8 cellular contexts compared by ENCODE assay signal in the genomic region with DNA sequence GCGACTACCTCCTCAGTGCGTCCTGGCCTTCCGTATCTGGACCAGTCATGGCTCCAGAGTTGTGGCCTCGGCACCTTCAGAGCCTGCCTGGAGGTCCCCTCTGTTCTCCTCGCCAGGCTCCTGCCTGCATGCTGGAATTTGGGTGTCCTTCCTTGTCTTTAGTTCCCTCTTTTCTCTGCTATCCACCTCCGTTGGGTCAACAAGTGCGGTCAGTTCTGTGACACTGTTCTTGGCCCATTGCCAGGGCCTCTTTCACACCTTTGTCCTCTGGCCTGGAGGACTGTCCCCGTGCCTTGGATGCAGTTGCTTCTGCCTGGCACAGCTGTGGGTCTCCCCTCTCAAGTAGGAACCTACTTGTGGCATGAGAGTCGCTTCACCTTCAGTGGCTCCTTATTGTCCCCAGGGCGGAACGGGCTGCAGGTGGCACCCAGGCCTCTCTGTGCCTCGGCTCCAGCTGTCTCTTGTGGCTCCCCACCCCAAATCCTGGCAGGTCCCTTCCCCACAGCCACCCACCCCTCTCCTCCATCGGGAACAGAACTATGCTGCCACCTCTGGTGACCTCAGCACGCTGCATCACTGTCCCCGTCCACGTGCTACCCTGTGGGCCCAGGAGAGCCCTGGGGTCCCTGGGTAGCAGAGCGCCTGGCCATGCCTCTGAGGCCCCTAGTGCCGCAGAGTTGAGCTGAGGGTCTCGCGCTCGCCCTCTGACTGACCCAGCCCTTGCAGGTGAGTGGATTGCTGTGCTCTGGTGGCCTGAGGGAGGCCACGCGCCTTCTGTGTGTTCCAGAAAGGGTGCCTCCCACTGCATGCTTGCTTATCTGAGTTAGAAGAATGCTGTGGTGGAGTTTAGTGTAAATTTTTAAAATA. TPM values are rescaled to one million over a fixed set of nuclear protein-coding genes. Genes with fewer than 3 reads are reported as not detected.
DNase-seq lines count a peak whose midpoint lies in the region; ATAC-seq and TF ChIP-seq lines count a peak whose summit lies in the region.

No MANE protein-coding gene starts in this region.

- H2AK5ac ChIP-seq in mesenchymal stem cell (ENCODE audit: low read length, severe bottlenecking): no peak overlapping the region

- H4K91ac ChIP-seq in mesenchymal stem cell (ENCODE audit: low read length): no peak overlapping the region

- H2BK120ac ChIP-seq in mesenchymal stem cell (ENCODE audit: low read depth, low read length): no peak overlapping the region

- POLR2A ChIA-PET in CD4-positive, alpha-beta T cell (lab: Charles Lee): no interaction called here
- POLR2A ChIA-PET in HCT116 (lab: Charles Lee): no interaction called here
- POLR2A ChIA-PET in activated naive CD8-positive, alpha-beta T cell treated with anti-CD3 and anti-CD28 coated beads, Interleukin-2, amount 10 ng/mL, durations not matched to agents 7 days and 5 days (lab: Charles Lee): no interaction called here

- TF ChIP-seq POLR2A in HCT116 (IDR thresholded peaks at IDR 0.05; ENCODE audit: borderline replicate concordance, extremely low read depth, insufficient read depth, insufficient read length) (no peak), lower leg skin (IDR thresholded peaks at IDR 0.05) (no peak)

- H3K27ac Mint-ChIP-seq in CD4-positive, alpha-beta T cell: peak overlapping the region; percentile 14
- H3K27ac Mint-ChIP-seq in activated naive CD8-positive, alpha-beta T cell treated with anti-CD3 and anti-CD28 coated beads, Interleukin-2, amount 10 ng/mL, durations not matched to agents 7 days and 5 days: peak overlapping the region; percentile 17
- H3K27ac Mint-ChIP-seq in activated T-helper 1 cell treated with anti-CD3 and anti-CD28 coated beads, Interleukin-12 subunit alpha, Interleukin-12 subunit beta, Interleukin-2, Interleukin-4 antibody, amounts not matched to agents 30 ng/mL and 10 ng/mL and 1 ng/mL, durations not matched to agents 14 hours and 24 hours and 36 hours: no peak overlapping the region

- H3K9me3 ChIP-seq in CD4-positive, alpha-beta T cell (ENCODE audit: control insufficient read depth, low read length): no peaks in the 10 kb centered on the region
- no peaks in the 10 kb centered on the region for H3K9me3 ChIP-seq in HCT116 (ENCODE audit: control insufficient read depth in 1 of 2, insufficient read depth in 1 of 2, low read depth in 1 of 2, low read length in 2 of 2)
- H3K9me3 ChIP-seq in mesenchymal stem cell (ENCODE audit: control insufficient read depth, low read length): no peaks in the 10 kb centered on the region

- no peaks in the 10 kb centered on the region for H3K9me2 ChIP-seq in HCT116 (ENCODE audit: insufficient read depth)

- peaks cover 39% of the 10 kb centered on the region for H3K4me1 Mint-ChIP-seq in CD4-positive, alpha-beta T cell (ENCODE audit: low read depth)
- peaks cover 40% of the 10 kb centered on the region for H3K4me1 Mint-ChIP-seq in activated naive CD8-positive, alpha-beta T cell treated with anti-CD3 and anti-CD28 coated beads, Interleukin-2, amount 10 ng/mL, durations not matched to agents 7 days and 5 days
- peaks cover 46% of the 10 kb centered on the region for H3K4me1 Mint-ChIP-seq in activated T-helper 1 cell treated with anti-CD3 and anti-CD28 coated beads, Interleukin-12 subunit alpha, Interleukin-12 subunit beta, Interleukin-2, Interleukin-4 antibody, amounts not matched to agents 30 ng/mL and 10 ng/mL and 1 ng/mL, durations not matched to agents 14 hours and 24 hours and 36 hours (ENCODE audit: low read depth)

- H4K8ac ChIP-seq in mesenchymal stem cell (ENCODE audit: low read length): no peak overlapping the region

- H2BK5ac ChIP-seq in mesenchymal stem cell (ENCODE audit: low read depth, low read length, poor library complexity, severe bottlenecking): no peak overlapping the region

- H3K4me2 ChIP-seq in HCT116 (ENCODE audit: low read length) (no peak overlapping the region; the same call in 1 of the 2 replicates), mesenchymal stem cell (ENCODE audit: low read length, poor library complexity, severe bottlenecking) (no peak overlapping the region)

- peaks cover 11% of the 10 kb centered on the region; the same call in 1 of the 2 replicates for H4K20me1 ChIP-seq in HCT116 (ENCODE audit: insufficient read depth)

- H3K79me2 ChIP-seq in HCT116 (ENCODE audit: insufficient read depth, low read length): peaks cover 95% of the 10 kb centered on the region

- DNase-seq in CD4-positive, alpha-beta T cell: no peak
- no peak for DNase-seq in HCT116 (ENCODE audit: low read depth, low spot score)
- no peak for DNase-seq in activated naive CD8-positive, alpha-beta T cell treated with anti-CD3 and anti-CD28 coated beads, Interleukin-2, amount 10 ng/mL, durations not matched to agents 7 days and 5 days
- peak; percentile 18 for DNase-seq in mesenchymal stem cell
- DNase-seq in activated T-helper 1 cell treated with anti-CD3 and anti-CD28 coated beads, Interleukin-12 subunit alpha, Interleukin-12 subunit beta, Interleukin-2, Interleukin-4 antibody, amounts not matched to agents 30 ng/mL and 10 ng/mL and 1 ng/mL, durations not matched to agents 14 hours and 24 hours and 36 hours (ENCODE audit: low spot score): no peak
- DNase-seq in lower leg skin (ENCODE audit: low spot score in 2 of 2): no peak
- no peak for DNase-seq in globus pallidus (ENCODE audit: low spot score)

- peak overlapping the region; percentile 11 for H3K4me3 Mint-ChIP-seq in CD4-positive, alpha-beta T cell
- no peak overlapping the region for H3K4me3 Mint-ChIP-seq in activated naive CD8-positive, alpha-beta T cell treated with anti-CD3 and anti-CD28 coated beads, Interleukin-2, amount 10 ng/mL, durations not matched to agents 7 days and 5 days
- no peak overlapping the region for H3K4me3 Mint-ChIP-seq in activated T-helper 1 cell treated with anti-CD3 and anti-CD28 coated beads, Interleukin-12 subunit alpha, Interleukin-12 subunit beta, Interleukin-2, Interleukin-4 antibody, amounts not matched to agents 30 ng/mL and 10 ng/mL and 1 ng/mL, durations not matched to agents 14 hours and 24 hours and 36 hours

- H3K18ac ChIP-seq in mesenchymal stem cell (ENCODE audit: low read depth in 1 of 2, low read length in 2 of 2): no peak overlapping the region

- H2AFZ ChIP-seq in HCT116 (ENCODE audit: low read depth, low read length, poor library complexity, severe bottlenecking) (no peak overlapping the region), mesenchymal stem cell (ENCODE audit: low read depth, low read length) (no peak overlapping the region)

- H3K79me1 ChIP-seq in mesenchymal stem cell (replicated peaks; ENCODE audit: low read length, poor library complexity, severe bottlenecking): peaks cover 25% of the 10 kb centered on the region

- no peaks in the 10 kb centered on the region for H3K9me3 Mint-ChIP-seq in CD4-positive, alpha-beta T cell
- H3K9me3 Mint-ChIP-seq in activated naive CD8-positive, alpha-beta T cell treated with anti-CD3 and anti-CD28 coated beads, Interleukin-2, amount 10 ng/mL, durations not matched to agents 7 days and 5 days: no peaks in the 10 kb centered on the region
- H3K9me3 Mint-ChIP-seq in activated T-helper 1 cell treated with anti-CD3 and anti-CD28 coated beads, Interleukin-12 subunit alpha, Interleukin-12 subunit beta, Interleukin-2, Interleukin-4 antibody, amounts not matched to agents 30 ng/mL and 10 ng/mL and 1 ng/mL, durations not matched to agents 14 hours and 24 hours and 36 hours: no peaks in the 10 kb centered on the region

- no peak for TF ChIP-seq RAD21 in HCT116 (IDR thresholded peaks at IDR 0.05; ENCODE audit: low read depth)

- no TSS peak for BruUV-seq in HCT116 (replicated peaks; lab: Mats Ljungman, UMichigan)

- CTCF ChIA-PET in CD4-positive, alpha-beta T cell (lab: Charles Lee): interaction anchor here (0.6 kb wide), 1 partner anchor 45 kb away, joined by 3 read pairs; no protein-coding TSS in a partner anchor
- CTCF ChIA-PET in HCT116 (lab: Charles Lee): no interaction called here

- intact Hi-C loops in CD4-positive, alpha-beta T cell (cut with DNase I, micrococcal nuclease): no loop called here
- intact Hi-C loops in HCT116 (cut with micrococcal nuclease) (loop anchor here (10.0 kb wide), 1 partner anchor 100 kb away; no protein-coding TSS in a partner anchor), lower leg skin (cut with DNase I; ENCODE audit: low total_unique reads) (no loop called here)
- intact Hi-C loops in activated T-helper 1 cell treated with anti-CD3 and anti-CD28 coated beads, Interleukin-12 subunit alpha, Interleukin-12 subunit beta, Interleukin-2, Interleukin-4 antibody, amounts not matched to agents 30 ng/mL and 10 ng/mL and 1 ng/mL, durations not matched to agents 14 hours and 24 hours and 36 hours (cut with micrococcal nuclease): no loop called here

- no peak overlapping the region for H2BK12ac ChIP-seq in mesenchymal stem cell (ENCODE audit: low read length in 2 of 2)

- H3K36me3 ChIP-seq in HCT116 (ENCODE audit: control insufficient read depth in 1 of 2, insufficient read depth in 2 of 2, low read length in 2 of 2) (peaks cover 42 to 54% of the 10 kb centered on the region in 2 experiments), mesenchymal stem cell (ENCODE audit: control insufficient read depth in 1 of 2, insufficient read depth in 2 of 2, low read depth in 1 of 2, low read length in 2 of 2) (peaks cover 46 to 54% of the 10 kb centered on the region in 2 experiments)

- RAD21 ChIA-PET in HCT116 (lab: Charles Lee; ENCODE audit: low non-redundant PET in 1 of 2, low total read pairs in 2 of 2, uncharacterized antibody in 2 of 2, unreplicated experiment in 2 of 2): no interaction called here

- 80% methylated on average over 23 of the region's 23 CpGs for WGBS in mesenchymal stem cell
- 75 to 78% methylated on average over 23 of the region's 23 CpGs for WGBS in lower leg skin, 2 donors

- H3K14ac ChIP-seq in mesenchymal stem cell (ENCODE audit: low read length in 2 of 2): no peak overlapping the region

- ATAC-seq in CD4-positive, alpha-beta T cell (ENCODE audit: poor library complexity): no peak
- ATAC-seq in HCT116: peak; percentile 39
- ATAC-seq in activated naive CD8-positive, alpha-beta T cell treated with anti-CD3 and anti-CD28 coated beads, Interleukin-2, amount 10 ng/mL, durations not matched to agents 7 days and 5 days (ENCODE audit: low read depth): no peak
- no peak for ATAC-seq in GM21576 (IDR thresholded peaks at IDR 0.05; ENCODE audit: unreplicated experiment)

- H3K27ac ChIP-seq in CD4-positive, alpha-beta T cell (ENCODE audit: low read depth, low read length): no peak overlapping the region
- H3K27ac ChIP-seq in HCT116 (ENCODE audit: low read depth, low read length) (peak overlapping the region; percentile 45; the same call in 1 of the 2 replicates), mesenchymal stem cell (ENCODE audit: low read length, poor library complexity, severe bottlenecking) (no peak overlapping the region)

- H3K9ac ChIP-seq in HCT116 (ENCODE audit: low read length) (no peak overlapping the region), mesenchymal stem cell (ENCODE audit: low read length) (no peak overlapping the region)

- TF ChIP-seq CTCF in CD4-positive, alpha-beta T cell (IDR thresholded peaks at IDR 0.05): no peak
- TF ChIP-seq CTCF in HCT116 (IDR thresholded peaks at IDR 0.05 in 2 of 3, conservative IDR thresholded peaks at IDR 0.05 in 1 of 3; ENCODE audit: borderline replicate concordance in 1 of 3, insufficient read depth in 1 of 3, low read depth in 2 of 3, low read length in 2 of 3): peak in 2 of 3 experiments; percentile 60 to 68; a peak in 4 of 6 replicates
- TF ChIP-seq CTCF in lower leg skin (IDR thresholded peaks at IDR 0.05): no peak

- H3K4ac ChIP-seq in mesenchymal stem cell (ENCODE audit: low read depth in 1 of 2, low read length in 2 of 2): no peak overlapping the region

- H3K4me1 ChIP-seq in HCT116 (ENCODE audit: control insufficient read depth in 1 of 2, insufficient read depth in 2 of 2, low read length in 2 of 2) (peaks cover 9 to 26% of the 10 kb centered on the region in 2 experiments; a peak in 3 of 4 replicates), mesenchymal stem cell (ENCODE audit: control insufficient read depth, insufficient read depth, low read depth, low read length) (peaks cover 27% of the 10 kb centered on the region)

- H3K23ac ChIP-seq in mesenchymal stem cell (ENCODE audit: low read length in 2 of 2): no peak overlapping the region

- H2BK15ac ChIP-seq in mesenchymal stem cell (ENCODE audit: low read depth, poor library complexity, severe bottlenecking): no peak overlapping the region

- H3K4me3 ChIP-seq in HCT116 (replicated peaks in 1 of 2; ENCODE audit: low read depth in 1 of 2, low read length in 2 of 2) (no peak overlapping the region), mesenchymal stem cell (ENCODE audit: insufficient read depth in 1 of 2, low read depth in 1 of 2, low read length in 2 of 2) (no peak overlapping the region), lower leg skin (ENCODE audit: low read depth, poor library complexity, severe bottlenecking) (no peak overlapping the region)

- peaks cover 44% of the 10 kb centered on the region for H3K36me3 Mint-ChIP-seq in CD4-positive, alpha-beta T cell (ENCODE audit: low read depth)
- H3K36me3 Mint-ChIP-seq in activated naive CD8-positive, alpha-beta T cell treated with anti-CD3 and anti-CD28 coated beads, Interleukin-2, amount 10 ng/mL, durations not matched to agents 7 days and 5 days: peaks cover 20% of the 10 kb centered on the region
- peaks cover 30% of the 10 kb centered on the region for H3K36me3 Mint-ChIP-seq in activated T-helper 1 cell treated with anti-CD3 and anti-CD28 coated beads, Interleukin-12 subunit alpha, Interleukin-12 subunit beta, Interleukin-2, Interleukin-4 antibody, amounts not matched to agents 30 ng/mL and 10 ng/mL and 1 ng/mL, durations not matched to agents 14 hours and 24 hours and 36 hours (ENCODE audit: low read depth)

- no peaks in the 10 kb centered on the region for H3K27me3 Mint-ChIP-seq in CD4-positive, alpha-beta T cell
- H3K27me3 Mint-ChIP-seq in activated naive CD8-positive, alpha-beta T cell treated with anti-CD3 and anti-CD28 coated beads, Interleukin-2, amount 10 ng/mL, durations not matched to agents 7 days and 5 days: no peaks in the 10 kb centered on the region
- no peaks in the 10 kb centered on the region for H3K27me3 Mint-ChIP-seq in activated T-helper 1 cell treated with anti-CD3 and anti-CD28 coated beads, Interleukin-12 subunit alpha, Interleukin-12 subunit beta, Interleukin-2, Interleukin-4 antibody, amounts not matched to agents 30 ng/mL and 10 ng/mL and 1 ng/mL, durations not matched to agents 14 hours and 24 hours and 36 hours (ENCODE audit: insufficient read depth)

- no peaks in the 10 kb centered on the region for H3K27me3 ChIP-seq in CD4-positive, alpha-beta T cell (ENCODE audit: control insufficient read depth, insufficient read depth, low read length)
- H3K27me3 ChIP-seq in HCT116 (ENCODE audit: insufficient read depth, low read length) (no peaks in the 10 kb centered on the region), mesenchymal stem cell (ENCODE audit: control insufficient read depth in 1 of 2, insufficient read depth in 1 of 2, low read length in 2 of 2) (no peaks in the 10 kb centered on the region)

RNA-seq across cellular contexts. Expression of a gene that starts 4.7 kb away (rescaled TPM):
- total RNA-seq in CD4-positive, alpha-beta T cell: 10 to 100 TPM; 17.8 to 18.5 TPM
- total RNA-seq in HCT116 (2021; ENCODE audit: unreplicated experiment) (43.8 TPM), lower leg skin (10 to 100 TPM; 14.8 to 28.2 (median 21.8) TPM)
- polyA plus RNA-seq in HCT116 (2012): 24.2 and 25.3 TPM in 2 replicates
- 10 to 100 TPM; 54.3 to 54.5 TPM for total RNA-seq in activated naive CD8-positive, alpha-beta T cell treated with anti-CD3 and anti-CD28 coated beads, Interleukin-2, amount 10 ng/mL, durations not matched to agents 7 days and 5 days
- 11.9 TPM for polyA plus RNA-seq in mesenchymal stem cell (2013, experiment 1 of 2)
- polyA plus RNA-seq in mesenchymal stem cell (2013, experiment 2 of 2): 11.1 TPM
- 79.3 and 81.0 TPM in 2 replicates for total RNA-seq in activated T-helper 1 cell treated with anti-CD3 and anti-CD28 coated beads, Interleukin-12 subunit alpha, Interleukin-12 subunit beta, Interleukin-2, Interleukin-4 antibody, amounts not matched to agents 30 ng/mL and 10 ng/mL and 1 ng/mL, durations not matched to agents 14 hours and 24 hours and 36 hours

RNA-seq across cellular contexts. Expression of a gene that starts 31.1 kb away (rescaled TPM):
- 10 to 100 TPM; 68.1 to 72.1 TPM for total RNA-seq in CD4-positive, alpha-beta T cell
- 351 TPM for total RNA-seq in HCT116 (2021; ENCODE audit: unreplicated experiment)
- 240 and 283 TPM in 2 replicates for polyA plus RNA-seq in HCT116 (2012)
- total RNA-seq in activated naive CD8-positive, alpha-beta T cell treated with anti-CD3 and anti-CD28 coated beads, Interleukin-2, amount 10 ng/mL, durations not matched to agents 7 days and 5 days: 100 to 1,000 TPM; 190 to 203 TPM
- polyA plus RNA-seq in mesenchymal stem cell (2013, experiment 1 of 2): 126 TPM
- polyA plus RNA-seq in mesenchymal stem cell (2013, experiment 2 of 2): 125 TPM
- total RNA-seq in activated T-helper 1 cell treated with anti-CD3 and anti-CD28 coated beads, Interleukin-12 subunit alpha, Interleukin-12 subunit beta, Interleukin-2, Interleukin-4 antibody, amounts not matched to agents 30 ng/mL and 10 ng/mL and 1 ng/mL, durations not matched to agents 14 hours and 24 hours and 36 hours: 509 and 524 TPM in 2 replicates
- 100 to 1,000 TPM; 104 to 159 (median 119) TPM for total RNA-seq in lower leg skin

RNA-seq across cellular contexts. Expression of a gene that starts 32.2 kb away (rescaled TPM):
- total RNA-seq in CD4-positive, alpha-beta T cell: 10 to 100 TPM; 79.3 to 84.2 TPM
- total RNA-seq in HCT116 (2021; ENCODE audit: unreplicated experiment) (67.3 TPM), lower leg skin (10 to 100 TPM; 41.6 to 97.5 (median 52.8) TPM)
- polyA plus RNA-seq in HCT116 (2012): 43.8 and 47.9 TPM in 2 replicates
- total RNA-seq in activated naive CD8-positive, alpha-beta T cell treated with anti-CD3 and anti-CD28 coated beads, Interleukin-2, amount 10 ng/mL, durations not matched to agents 7 days and 5 days: 100 to 1,000 TPM; 107 to 118 TPM
- polyA plus RNA-seq in mesenchymal stem cell (2013, experiment 1 of 2): 20.4 TPM
- 22.5 TPM for polyA plus RNA-seq in mesenchymal stem cell (2013, experiment 2 of 2)
- total RNA-seq in activated T-helper 1 cell treated with anti-CD3 and anti-CD28 coated beads, Interleukin-12 subunit alpha, Interleukin-12 subunit beta, Interleukin-2, Interleukin-4 antibody, amounts not matched to agents 30 ng/mL and 10 ng/mL and 1 ng/mL, durations not matched to agents 14 hours and 24 hours and 36 hours: 142 and 161 TPM in 2 replicates

RNA-seq across cellular contexts. Expression of a gene that starts 46.8 kb away (rescaled TPM):
- 10 to 100 TPM; 44.9 to 49.3 TPM for total RNA-seq in CD4-positive, alpha-beta T cell
- 89.3 TPM for total RNA-seq in HCT116 (2021; ENCODE audit: unreplicated experiment)
- polyA plus RNA-seq in HCT116 (2012): 46.9 and 49.5 TPM in 2 replicates
- 10 to 100 TPM; 64.1 to 66.9 TPM for total RNA-seq in activated naive CD8-positive, alpha-beta T cell treated with anti-CD3 and anti-CD28 coated beads, Interleukin-2, amount 10 ng/mL, durations not matched to agents 7 days and 5 days
- polyA plus RNA-seq in mesenchymal stem cell (2013, experiment 1 of 2): 53.0 TPM
- polyA plus RNA-seq in mesenchymal stem cell (2013, experiment 2 of 2): 50.1 TPM
- 83.9 and 92.3 TPM in 2 replicates for total RNA-seq in activated T-helper 1 cell treated with anti-CD3 and anti-CD28 coated beads, Interleukin-12 subunit alpha, Interleukin-12 subunit beta, Interleukin-2, Interleukin-4 antibody, amounts not matched to agents 30 ng/mL and 10 ng/mL and 1 ng/mL, durations not matched to agents 14 hours and 24 hours and 36 hours
- 10 to 100 TPM; 17.8 to 30.0 (median 26.1) TPM for total RNA-seq in lower leg skin

Comparison
In these comparisons a context has a peak if more than half of its experiments do, and no peak if none do; other contexts are left out.
1. CTCF ChIP-seq: peak in HCT116 (2 of 3); none in CD4-positive, alpha-beta T cell (single experiment) and lower leg skin (0 of 3).